ENCODE assay signal across 22 cellular contexts in genomic region chr1:236727521-236727920, GRCh38. TPM values are rescaled to one million over a fixed set of nuclear protein-coding genes. Genes with fewer than 3 reads are reported as not detected.
"Had no signal": no experiment of that assay in that cellular context is flagged by ENCODE, and none has a peak within 500 bp of the region (broad histone marks: within the 10 kb centered on the region; RNA-seq: fewer than 3 reads in every experiment).

No MANE protein-coding gene starts in this region.

- DNase-seq: activated CD4-positive, alpha-beta T cell treated with anti-CD3 and anti-CD28 coated beads, Interleukin-2, amount 10 ng/mL, durations not matched to agents 7 days and 5 days; activated gamma-delta T cell treated with Interleukin-2 at 50 U/mL for 16 hours; amniotic stem cell; body of pancreas; effector CD4-positive, alpha-beta T cell; foreskin fibroblast; head of caudate nucleus; left colon; naive B cell; ovary; stimulated activated CD4-positive, alpha-beta T cell treated with anti-CD3 and anti-CD28 coated beads, Interleukin-15, amount 100 ng/mL, for 24 hours; stimulated activated CD4-positive, alpha-beta T cell treated with anti-CD3 and anti-CD28 coated beads, Interleukin-4, amount 100 ng/mL, for 4 hours; stimulated activated CD8-positive, alpha-beta memory T cell treated with anti-CD3 and anti-CD28 coated beads, Interleukin-4, amount 100 ng/mL, for 48 hours; stimulated activated naive CD4-positive, alpha-beta T cell treated with Interleukin-2 at 50 U/mL for 16 hours; SW 1271 had no signal

- H3K27ac Mint-ChIP-seq: activated CD4-positive, alpha-beta T cell treated with anti-CD3 and anti-CD28 coated beads, Interleukin-2, amount 10 ng/mL, durations not matched to agents 7 days and 5 days; activated naive CD8-positive, alpha-beta T cell; naive B cell; neural progenitor cell; T-helper 2 cell treated with Interferon-gamma antibody and Interleukin-4, amounts not matched to agents 5 μg/mL and 100 μg/mL, for 36 hours; type B pancreatic cell had no signal

- H3K36me3 ChIP-seq: neural progenitor cell, ovary had no signal

- H3K4me3 ChIP-seq: body of pancreas, coronary artery, neural progenitor cell, ovary, skin epidermis had no signal

- H3K27me3 ChIP-seq: body of pancreas, neural progenitor cell, ovary had no signal

- H3K4me1 ChIP-seq: neural progenitor cell had no signal

- H3K9me3 ChIP-seq: body of pancreas, ovary had no signal

- H3K9ac ChIP-seq: neural progenitor cell had no signal

- ATAC-seq: body of pancreas, left colon had no signal

- H3K4me3 Mint-ChIP-seq: activated CD4-positive, alpha-beta T cell treated with anti-CD3 and anti-CD28 coated beads, Interleukin-2, amount 10 ng/mL, durations not matched to agents 7 days and 5 days; activated naive CD8-positive, alpha-beta T cell; central memory CD8-positive, alpha-beta T cell; naive B cell; neural progenitor cell; T-helper 2 cell treated with Interferon-gamma antibody and Interleukin-4, amounts not matched to agents 5 μg/mL and 100 μg/mL, for 36 hours; type B pancreatic cell had no signal

- H3K4me1 Mint-ChIP-seq: activated CD4-positive, alpha-beta T cell treated with anti-CD3 and anti-CD28 coated beads, Interleukin-2, amount 10 ng/mL, durations not matched to agents 7 days and 5 days; central memory CD8-positive, alpha-beta T cell; naive B cell; neural progenitor cell had no signal

- H3K27ac ChIP-seq: body of pancreas, coronary artery, neural progenitor cell, ovary, skin epidermis had no signal

- H3K36me3 Mint-ChIP-seq: activated naive CD8-positive, alpha-beta T cell; naive B cell; type B pancreatic cell had no signal

RNA-seq across cellular contexts. Expression of gene ACTN2, which starts 41.2 kb away (rescaled TPM):
- total RNA-seq: activated CD4-positive, alpha-beta T cell treated with anti-CD3 and anti-CD28 coated beads, Interleukin-2, amount 10 ng/mL, durations not matched to agents 7 days and 5 days; left colon had no signal
